Comparison of ENCODE assay signal across 9 cellular contexts in the genomic region with DNA sequence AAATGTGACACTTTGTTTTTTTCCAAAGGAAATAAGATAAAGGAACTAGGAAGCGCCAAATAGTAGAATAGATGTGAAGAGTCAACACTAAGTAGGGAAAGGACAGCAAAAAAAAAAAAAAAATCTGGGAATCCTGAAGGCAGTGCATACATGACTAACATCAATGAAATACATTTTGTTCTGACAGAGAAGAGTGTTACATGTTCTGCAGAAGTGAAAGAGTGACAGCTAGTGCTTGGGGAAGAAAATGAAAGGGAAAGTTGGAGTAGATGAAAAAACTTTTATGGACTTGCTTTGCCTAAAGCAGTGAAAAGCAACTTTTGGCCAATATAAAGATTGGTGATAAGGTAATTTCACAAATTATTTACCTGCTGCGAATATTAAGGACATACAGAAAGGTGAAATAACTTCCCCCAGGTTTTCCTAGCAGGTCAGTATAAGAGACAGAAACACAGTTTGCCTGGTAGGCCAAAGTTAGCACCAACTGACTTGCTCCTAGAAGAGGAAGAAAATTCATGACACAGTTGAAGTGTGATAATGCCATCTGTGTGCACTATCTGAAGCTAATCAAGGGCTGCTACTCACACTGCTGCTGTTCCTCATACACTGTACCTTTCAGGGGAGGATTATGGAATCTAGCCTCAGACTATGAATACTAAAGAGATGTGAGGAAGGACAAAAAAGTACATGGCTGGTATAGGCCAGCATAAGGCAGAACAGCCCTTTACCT. TPM values are rescaled to one million over a fixed set of nuclear protein-coding genes. Genes with fewer than 3 reads are reported as not detected.
A peak's percentile ranks its signal among the peaks of the same experiment; 100 is the strongest.
DNase-seq lines count a peak whose midpoint lies in the region; ATAC-seq and TF ChIP-seq lines count a peak whose summit lies in the region.
"Had no signal": no experiment of that assay in that cellular context is flagged by ENCODE, and none has a peak within 500 bp of the region (broad histone marks: within the 10 kb centered on the region; RNA-seq: fewer than 3 reads in every experiment).

No MANE protein-coding gene starts in this region.

- no peak for TF ChIP-seq EP300 in SK-N-SH (IDR thresholded peaks at IDR 0.05; ENCODE audit: borderline replicate concordance in 1 of 2, low read depth in 1 of 2, low read length in 1 of 2)

- no peaks in the 10 kb centered on the region for H4K20me1 ChIP-seq in SK-N-SH (ENCODE audit: insufficient read depth)

- WGBS in SK-N-SH (ENCODE audit: low lambda C conversion rate) = 90% methylated on average over 2 of the region's 2 CpGs
- 92 to 95% (median 94%) methylated on average over 2 of the region's 2 CpGs for WGBS in psoas muscle, 3 donors

- intact Hi-C loops in psoas muscle (cut with DNase I) = no loop called here

- H3K4me1 ChIP-seq in SK-N-SH (ENCODE audit: control insufficient read depth in 1 of 2, insufficient read depth in 2 of 2, low read depth in 1 of 2, low read length in 1 of 2) (no peaks in the 10 kb centered on the region), psoas muscle (peaks cover 12% of the 10 kb centered on the region)

- H3K9ac ChIP-seq in SK-N-SH = no peak overlapping the region

- no peaks in the 10 kb centered on the region for H3K9me2 ChIP-seq in SK-N-SH

- DNase-seq in SK-N-SH (no peak), cardiac fibroblast (ENCODE audit: low read depth in 2 of 2) (peak; percentile 5 to 12), psoas muscle (no peak), NCI-H2171 (lab: John Stamatoyannopoulos, UW) (no peak)
- no peak for DNase-seq in activated T-cell treated with anti-CD3 and anti-CD28 coated beads, Interleukin-2, amount 50 U/mL, for 1 hour

- no peak overlapping the region; a peak in 1 of 4 replicates for H3K27ac ChIP-seq in SK-N-SH (ENCODE audit: low read depth in 2 of 2, low read length in 1 of 2)
- no peak overlapping the region for H3K27ac ChIP-seq in psoas muscle

- H3K36me3 ChIP-seq in SK-N-SH (replicated peaks in 1 of 2; ENCODE audit: control insufficient read depth in 1 of 2, insufficient read depth in 2 of 2, low read length in 1 of 2) = peaks cover 2 to 39% of the 10 kb centered on the region in 2 experiments
- no peaks in the 10 kb centered on the region for H3K36me3 ChIP-seq in psoas muscle (ENCODE audit: insufficient read depth in 1 of 2, low read depth in 1 of 2)

- TF ChIP-seq RAD21 in SK-N-SH (IDR thresholded peaks at IDR 0.05; ENCODE audit: low read length) = no peak

- peak; percentile 70 for ATAC-seq in SK-N-SH treated with all-trans-retinoic acid at 6 μM for 48 hours
- peak; percentile 74 for ATAC-seq in HG03175 (IDR thresholded peaks at IDR 0.05; ENCODE audit: unreplicated experiment)
- ATAC-seq in psoas muscle = peak in 3 of 4 donors; percentile 17 to 73 (median 63)
- ATAC-seq in GM18873 (IDR thresholded peaks at IDR 0.05; ENCODE audit: low FRiP score, unreplicated experiment) = no peak
- ATAC-seq: K562 had no signal

- H3K4me3 ChIP-seq in SK-N-SH (ENCODE audit: low read depth in 2 of 2, low read length in 1 of 2) (no peak overlapping the region), cardiac fibroblast (replicated peaks in 1 of 2; ENCODE audit: low read depth in 2 of 2, low read length in 2 of 2) (no peak overlapping the region), psoas muscle (no peak overlapping the region)
- H3K4me3 ChIP-seq: K562 had no signal

- H3K9me3 ChIP-seq in SK-N-SH (no peaks in the 10 kb centered on the region), psoas muscle (no peaks in the 10 kb centered on the region)

- TF ChIP-seq CTCF in SK-N-SH (IDR thresholded peaks at IDR 0.05) (no peak), cardiac fibroblast (IDR thresholded peaks at IDR 0.05; ENCODE audit: low read depth, low read length) (no peak), psoas muscle (IDR thresholded peaks at IDR 0.05) (no peak)

- CTCF ChIA-PET in SK-N-SH (lab: Yijun Ruan, JAX) = interaction anchor here (0.7 to 1.1 kb wide), 2 partner anchors 10 kb away, joined by 3 to 4 read pairs; no protein-coding TSS in a partner anchor

- H3K27me3 ChIP-seq in SK-N-SH (ENCODE audit: insufficient read depth) (no peaks in the 10 kb centered on the region), psoas muscle (ENCODE audit: insufficient read depth in 3 of 3, low read length in 2 of 3) (no peaks in the 10 kb centered on the region)

- H3K4me2 ChIP-seq in SK-N-SH = no peak overlapping the region

- no peak overlapping the region for H2AFZ ChIP-seq in SK-N-SH (ENCODE audit: low read depth)

- H3F3A ChIP-seq in SK-N-SH (replicated peaks; ENCODE audit: insufficient read depth) = peaks cover 11% of the 10 kb centered on the region

- H3K79me2 ChIP-seq in SK-N-SH (ENCODE audit: insufficient read depth) = peaks cover 30% of the 10 kb centered on the region; the same call in 1 of the 2 replicates

- POLR2A ChIA-PET in SK-N-SH (lab: Yijun Ruan, JAX) = no interaction called here

TF ChIP-seq in SK-N-SH treated with all-trans-retinoic acid at 6 μM for 48 hours, 23 proteins besides CTCF, POLR2A, EP300 and RAD21 (continues in another document):
- TF ChIP-seq GLIS3 (CRISPR knock-in tag; IDR thresholded peaks at IDR 0.05) (no peak), ZFP30 (CRISPR knock-in tag; IDR thresholded peaks at IDR 0.05) (no peak), ZC3H10 (CRISPR knock-in tag; IDR thresholded peaks at IDR 0.05) (no peak), RARB (CRISPR knock-in tag; IDR thresholded peaks at IDR 0.05) (no peak), SNAI2 (CRISPR knock-in tag; IDR thresholded peaks at IDR 0.05) (no peak), ZFP3 (CRISPR knock-in tag; IDR thresholded peaks at IDR 0.05) (no peak), CSRNP3 (CRISPR knock-in tag; IDR thresholded peaks at IDR 0.05) (no peak), OSR1 (CRISPR knock-in tag; IDR thresholded peaks at IDR 0.05) (no peak), TCF4 (CRISPR knock-in tag; IDR thresholded peaks at IDR 0.05; ENCODE audit: borderline replicate concordance) (no peak), CSDC2 (CRISPR knock-in tag; IDR thresholded peaks at IDR 0.05) (no peak)

TF ChIP-seq in SK-N-SH, 30 proteins besides CTCF, POLR2A, EP300 and RAD21:
- TF ChIP-seq FOXJ3 (CRISPR knock-in tag; IDR thresholded peaks at IDR 0.05) (no peak), NRF1 (IDR thresholded peaks at IDR 0.05; ENCODE audit: low read depth, low read length) (no peak), MAX (IDR thresholded peaks at IDR 0.05; ENCODE audit: low read depth) (no peak), GATA2 (CRISPR knock-in tag; IDR thresholded peaks at IDR 0.05) (no peak), RFX5 (IDR thresholded peaks at IDR 0.05; ENCODE audit: low read length) (no peak), PBX3 (IDR thresholded peaks at IDR 0.05) (no peak)

RNA-seq across cellular contexts. Expression of gene RANBP6, which starts 38.6 kb away (rescaled TPM):
- polyA plus RNA-seq in SK-N-SH (2012; rRNA removed) = 4.1 and 5.9 TPM in 2 replicates
- polyA plus RNA-seq in SK-N-SH (2012; cell fraction: cytosol; rRNA removed) = 7.5 and 7.9 TPM in 2 replicates
- 1.9 and 4.4 TPM in 2 replicates for polyA plus RNA-seq in SK-N-SH (2012; cell fraction: nucleus; rRNA removed)
- total RNA-seq in psoas muscle = 10 to 100 TPM; 16.3 to 24.2 (median 20.0) TPM
- polyA plus RNA-seq in psoas muscle = 10 to 100 TPM in 2 of 3 donors, 1 to 10 TPM in 1; 6.5 to 16.4 (median 12.2) TPM

Comparison
In these comparisons a context has a peak if more than half of its experiments do, and no peak if none do; other contexts are left out.
1. DNase-seq: peak in cardiac fibroblast (2 of 2); none in SK-N-SH (single experiment), psoas muscle (0 of 2), NCI-H2171 (single experiment) and activated T-cell treated with anti-CD3 and anti-CD28 coated beads, Interleukin-2, amount 50 U/mL, for 1 hour (single experiment).